ENCODE assay signal across 6 cellular contexts in genomic region chr19:10289167-10289835, GRCh38. TPM values are rescaled to one million over a fixed set of nuclear protein-coding genes. Genes with fewer than 3 reads are reported as not detected.
A peak's percentile ranks its signal among the peaks of the same experiment; 100 is the strongest.
DNase-seq lines count a peak whose midpoint lies in the region; ATAC-seq and TF ChIP-seq lines count a peak whose summit lies in the region.

No MANE protein-coding gene starts in this region.

- H3K4me1 Mint-ChIP-seq in stimulated activated naive CD8-positive, alpha-beta T cell treated with anti-CD3 and anti-CD28 coated beads, Interleukin-15, amount 100 ng/mL, for 72 hours, result peaks cover 91% of the 10 kb centered on the region

- peak overlapping the region; percentile 83 for H2AFZ ChIP-seq in hepatocyte

- H3K4me3 ChIP-seq in hepatocyte, result peak overlapping the region; percentile 52

- no peak for TF ChIP-seq CTCF in hepatocyte (IDR thresholded peaks at IDR 0.05; ENCODE audit: poor library complexity)

- peak; percentile 66 for ATAC-seq in stimulated activated naive CD8-positive, alpha-beta T cell treated with anti-CD3 and anti-CD28 coated beads, Interleukin-15, amount 100 ng/mL, for 72 hours

- H3K27me3 ChIP-seq in hepatocyte, result peaks cover 76% of the 10 kb centered on the region

- H3K36me3 ChIP-seq in hepatocyte (replicated peaks; ENCODE audit: insufficient read depth, low read depth), result no peaks in the 10 kb centered on the region

- peak overlapping the region; percentile 80 for H3K4me2 ChIP-seq in hepatocyte

- H3K9me2 ChIP-seq in hepatocyte (replicated peaks; ENCODE audit: insufficient read depth), result no peaks in the 10 kb centered on the region

- H3K27ac ChIP-seq in hepatocyte, result no peak overlapping the region

- peak; percentile 94 for DNase-seq in DMS53 (lab: John Stamatoyannopoulos, UW)
- peak; percentile 80 for DNase-seq in NCI-H146 (lab: John Stamatoyannopoulos, UW)
- peak; percentile 87 for DNase-seq in activated CD8-positive, alpha-beta memory T cell treated with anti-CD3 and anti-CD28 coated beads, Interleukin-2, amount 50 U/mL, for 48 hours
- peak; percentile 68 for DNase-seq in hepatocyte (ENCODE audit: low spot score)
- DNase-seq in stimulated activated naive CD8-positive, alpha-beta T cell treated with anti-CD3 and anti-CD28 coated beads, Interleukin-15, amount 100 ng/mL, for 72 hours, result peak; percentile 74 to 80
- no peak for DNase-seq in NCI-H2029 treated with DMSO at 0.1 percent for 48 hours (lab: John Stamatoyannopoulos, UW)

- H3K9me3 ChIP-seq in hepatocyte (ENCODE audit: low read depth), result no peaks in the 10 kb centered on the region

- H3K27ac Mint-ChIP-seq in stimulated activated naive CD8-positive, alpha-beta T cell treated with anti-CD3 and anti-CD28 coated beads, Interleukin-15, amount 100 ng/mL, for 72 hours, result peak overlapping the region in 1 of 2 donors; percentile 62

- peaks cover 39% of the 10 kb centered on the region for H3K4me1 ChIP-seq in hepatocyte (ENCODE audit: insufficient read depth)

- H3K79me2 ChIP-seq in hepatocyte, result no peaks in the 10 kb centered on the region

- no peaks in the 10 kb centered on the region for H4K20me1 ChIP-seq in hepatocyte (ENCODE audit: insufficient read depth, poor library complexity, severe bottlenecking)

- peaks cover 70% of the 10 kb centered on the region for H3K27me3 Mint-ChIP-seq in stimulated activated naive CD8-positive, alpha-beta T cell treated with anti-CD3 and anti-CD28 coated beads, Interleukin-15, amount 100 ng/mL, for 72 hours

- WGBS in hepatocyte (ENCODE audit: low lambda C conversion rate, missing lambda C conversion rate), result 2% methylated on average over 44 of the region's 50 CpGs

- H3K4me3 Mint-ChIP-seq in stimulated activated naive CD8-positive, alpha-beta T cell treated with anti-CD3 and anti-CD28 coated beads, Interleukin-15, amount 100 ng/mL, for 72 hours, result peak overlapping the region; percentile 71 to 85

- no peaks in the 10 kb centered on the region for H3K9me3 Mint-ChIP-seq in stimulated activated naive CD8-positive, alpha-beta T cell treated with anti-CD3 and anti-CD28 coated beads, Interleukin-15, amount 100 ng/mL, for 72 hours

RNA-seq across cellular contexts. Expression of gene ICAM5, which starts 0.5 kb away (rescaled TPM):
- total RNA-seq in hepatocyte, result 0.23 and 0.92 TPM in 2 replicates
- 0.57 and 3.3 TPM in 2 replicates for polyA plus RNA-seq in hepatocyte

RNA-seq across cellular contexts. Expression of gene ICAM4, which starts 2.5 kb away (rescaled TPM):
- 4.5 and 7.9 TPM in 2 replicates for total RNA-seq in hepatocyte
- 1.6 and 5.6 TPM in 2 replicates for polyA plus RNA-seq in hepatocyte

RNA-seq across cellular contexts. Expression of gene ICAM1, which starts 18.4 kb away (rescaled TPM):
- total RNA-seq in hepatocyte, result 19.9 and 25.6 TPM in 2 replicates
- 19.6 and 25.2 TPM in 2 replicates for polyA plus RNA-seq in hepatocyte

RNA-seq across cellular contexts. Expression of gene ZGLP1, which starts 20.3 kb away (rescaled TPM):
- total RNA-seq in hepatocyte, result 2.6 and 5.8 TPM in 2 replicates
- polyA plus RNA-seq in hepatocyte, result 10.3 TPM in 2 replicates

RNA-seq across cellular contexts. Expression of gene FDX2, which starts 26.5 kb away (rescaled TPM):
- total RNA-seq in hepatocyte, result 16.9 and 24.9 TPM in 2 replicates
- 45.1 and 49.3 TPM in 2 replicates for polyA plus RNA-seq in hepatocyte
